In genomic region chr3:56124546-56124945, GRCh38 we compare ENCODE assay signal across 1 cellular context.
TF ChIP-seq lines count a peak whose summit lies in the region.

No MANE protein-coding gene starts in this region.

TF ChIP-seq in H1, 55 proteins besides CTCF, POLR2A, EP300 and RAD21:
- no peak for TF ChIP-seq KDM4A (IDR thresholded peaks at IDR 0.05; ENCODE audit: low read depth, low read length, severe bottlenecking)
- TF ChIP-seq SP2 (IDR thresholded peaks at IDR 0.05; ENCODE audit: low read length), result no peak
- no peak for TF ChIP-seq POLR2AphosphoS5 (IDR thresholded peaks at IDR 0.05; ENCODE audit: low read depth, low read length)
- no peak for TF ChIP-seq ATF3 (IDR thresholded peaks at IDR 0.05; ENCODE audit: insufficient read depth, low read depth, low read length)
- no peak for TF ChIP-seq TAF1 (IDR thresholded peaks at IDR 0.05; ENCODE audit: low read depth, low read length)
- TF ChIP-seq KDM5A (IDR thresholded peaks at IDR 0.05; ENCODE audit: low read length), result no peak
- TF ChIP-seq TCF12 (IDR thresholded peaks at IDR 0.05; ENCODE audit: low read depth, low read length), result no peak
TF ChIP-seq in H1: peak in this region for 0.
